Comparison of ENCODE assay signal across 15 cellular contexts in genomic region chr21:38443110-38443509, GRCh38. TPM values are rescaled to one million over a fixed set of nuclear protein-coding genes. Genes with fewer than 3 reads are reported as not detected.
"Had no signal": no experiment of that assay in that cellular context is flagged by ENCODE, and none has a peak within 500 bp of the region (broad histone marks: within the 10 kb centered on the region; RNA-seq: fewer than 3 reads in every experiment).

No MANE protein-coding gene starts in this region.

- H3K27ac ChIP-seq: adrenal gland, gastrocnemius medialis, neural progenitor cell, ovary, sigmoid colon, spleen had no signal

- H3K9ac ChIP-seq: neural progenitor cell had no signal

- H3K4me1 ChIP-seq: gastrocnemius medialis, neural progenitor cell had no signal

- H3K4me2 ChIP-seq: neural progenitor cell had no signal

- H3K36me3 ChIP-seq: adrenal gland, gastrocnemius medialis, neural progenitor cell, ovary, sigmoid colon had no signal

- H2AFZ ChIP-seq: neural progenitor cell had no signal

- ATAC-seq: activated naive CD4-positive, alpha-beta T cell treated with anti-CD3 and anti-CD28 coated beads, Interleukin-2, amount 50 U/mL, for 72 hours; gastrocnemius medialis; stimulated activated memory B cell treated with anti-CD40 and anti-IgM and Interleukin-4, amounts not matched to agents 10 μg/mL and 1 μg/mL and 100 μg/mL, for 72 hours had no signal

- DNase-seq: activated CD4-positive, alpha-beta T cell treated with anti-CD3 and anti-CD28 coated beads, Interleukin-2, amount 50 U/mL, for 48 hours; activated gamma-delta T cell; gastrocnemius medialis; immature natural killer cell; mammary epithelial cell; ovary; sigmoid colon; spleen; stimulated activated CD4-positive, alpha-beta T cell treated with anti-CD3 and anti-CD28 coated beads, Interleukin-4, amount 100 ng/mL, for 4 hours; SW 1271; T-helper 2 cell had no signal

- H3K9me3 ChIP-seq: adrenal gland, gastrocnemius medialis, ovary, sigmoid colon, spleen had no signal

- H3K4me3 ChIP-seq: adrenal gland, gastrocnemius medialis, neural progenitor cell, ovary, sigmoid colon, spleen had no signal

- H3K27me3 ChIP-seq: adrenal gland, gastrocnemius medialis, ovary, sigmoid colon, spleen had no signal

RNA-seq across cellular contexts. Expression of gene ERG, which starts 55.2 kb away (rescaled TPM):
- total RNA-seq: activated naive CD4-positive, alpha-beta T cell treated with anti-CD3 and anti-CD28 coated beads, Interleukin-2, amount 50 U/mL, for 72 hours had no signal
- polyA plus RNA-seq: immature natural killer cell had no signal
